Comparison of ENCODE assay signal across 15 cellular contexts in genomic region chr2:173034143-173034542, GRCh38. TPM values are rescaled to one million over a fixed set of nuclear protein-coding genes. Genes with fewer than 3 reads are reported as not detected.
DNase-seq lines count a peak whose midpoint lies in the region; ATAC-seq and TF ChIP-seq lines count a peak whose summit lies in the region.
"Had no signal": no experiment of that assay in that cellular context is flagged by ENCODE, and none has a peak within 500 bp of the region (broad histone marks: within the 10 kb centered on the region; RNA-seq: fewer than 3 reads in every experiment).

No MANE protein-coding gene starts in this region.

- H3K9me3 ChIP-seq in right atrium auricular region = no peaks in the 10 kb centered on the region
- no peaks in the 10 kb centered on the region for H3K9me3 ChIP-seq in psoas muscle
- no peaks in the 10 kb centered on the region for H3K9me3 ChIP-seq in upper lobe of left lung
- H3K9me3 ChIP-seq: BLaER1 treated with 17β-estradiol and CSF1 and Interleukin-3, amounts not matched to agents 10 nM and 100 nM had no signal

- peaks cover 0 to 29% of the 10 kb centered on the region in 2 donors for H3K4me1 ChIP-seq in right atrium auricular region
- peaks cover 60% of the 10 kb centered on the region for H3K4me1 ChIP-seq in psoas muscle
- peaks cover 0 to 10% (median 4%) of the 10 kb centered on the region in 4 donors for H3K4me1 ChIP-seq in upper lobe of left lung

- H3K4me3 ChIP-seq in right atrium auricular region = no peak overlapping the region
- H3K4me3 ChIP-seq in psoas muscle = no peak overlapping the region
- H3K4me3 ChIP-seq in upper lobe of left lung = no peak overlapping the region
- H3K4me3 ChIP-seq: BLaER1 treated with 17β-estradiol and CSF1 and Interleukin-3, amounts not matched to agents 10 nM and 100 nM had no signal

- H3K36me3 ChIP-seq in right atrium auricular region (no peaks in the 10 kb centered on the region), psoas muscle (ENCODE audit: insufficient read depth in 1 of 2, low read depth in 1 of 2) (no peaks in the 10 kb centered on the region), upper lobe of left lung (peaks cover 0 to 14% (median 0%) of the 10 kb centered on the region in 4 donors)
- H3K36me3 ChIP-seq: BLaER1 treated with 17β-estradiol and CSF1 and Interleukin-3, amounts not matched to agents 10 nM and 100 nM had no signal

- H3K4me1 Mint-ChIP-seq in activated T-cell treated with anti-CD3 and anti-CD28 coated beads, Interleukin-2, amount 50 U/mL, for 72 hours (ENCODE audit: low read depth) = no peaks in the 10 kb centered on the region
- no peaks in the 10 kb centered on the region for H3K4me1 Mint-ChIP-seq in activated T-cell treated with anti-CD3 and anti-CD28 coated beads, Interleukin-2, amount 50 U/mL, for 4 hours (ENCODE audit: low read depth)
- H3K4me1 Mint-ChIP-seq: CD4-positive, CD25-positive, alpha-beta regulatory T cell had no signal

- peaks cover 17% of the 10 kb centered on the region for H3K27me3 Mint-ChIP-seq in activated T-cell treated with anti-CD3 and anti-CD28 coated beads, Interleukin-2, amount 50 U/mL, for 72 hours (ENCODE audit: low read depth)
- H3K27me3 Mint-ChIP-seq in activated T-cell treated with anti-CD3 and anti-CD28 coated beads, Interleukin-2, amount 50 U/mL, for 4 hours (ENCODE audit: low read depth) = no peaks in the 10 kb centered on the region

- intact Hi-C loops in left ventricle myocardium superior (cut with micrococcal nuclease) (loop anchor here (5.0 kb wide), 1 partner anchor 38 kb away; no protein-coding TSS in a partner anchor), psoas muscle (cut with DNase I) (loop anchor here (5.0 kb wide), 1 partner anchor 43 kb away; the partner anchor contains the start of gene MAP3K20 (in 2 of the 2))

- H3K4me3 Mint-ChIP-seq in activated T-cell treated with anti-CD3 and anti-CD28 coated beads, Interleukin-2, amount 50 U/mL, for 72 hours = no peak overlapping the region
- no peak overlapping the region for H3K4me3 Mint-ChIP-seq in activated T-cell treated with anti-CD3 and anti-CD28 coated beads, Interleukin-2, amount 50 U/mL, for 4 hours
- H3K4me3 Mint-ChIP-seq: CD4-positive, CD25-positive, alpha-beta regulatory T cell; HFFc6 had no signal

- no peak for DNase-seq in activated T-cell treated with anti-CD3 and anti-CD28 coated beads, Interleukin-2, amount 50 U/mL, for 72 hours
- DNase-seq in activated T-cell treated with anti-CD3 and anti-CD28 coated beads, Interleukin-2, amount 50 U/mL, for 4 hours = no peak
- DNase-seq in left ventricle myocardium superior (peak; percentile 41), right atrium auricular region (ENCODE audit: low spot score) (no peak), psoas muscle (no peak), upper lobe of left lung (no peak)
- DNase-seq: 8988T; ACHN; CD4-positive, CD25-positive, alpha-beta regulatory T cell; DMS53; HCEC 1CT; HFFc6 had no signal

- TF ChIP-seq CTCF in right atrium auricular region (IDR thresholded peaks at IDR 0.05) (no peak), psoas muscle (IDR thresholded peaks at IDR 0.05) (no peak), upper lobe of left lung (IDR thresholded peaks at IDR 0.05) (no peak)

- H3K27ac ChIP-seq in right atrium auricular region = peak overlapping the region in 1 of 2 donors; percentile 37
- H3K27ac ChIP-seq in psoas muscle = peak overlapping the region; percentile 92
- H3K27ac ChIP-seq in upper lobe of left lung = no peak overlapping the region
- H3K27ac ChIP-seq: BLaER1 treated with 17β-estradiol and CSF1 and Interleukin-3, amounts not matched to agents 10 nM and 100 nM had no signal

- no peaks in the 10 kb centered on the region for H3K36me3 Mint-ChIP-seq in activated T-cell treated with anti-CD3 and anti-CD28 coated beads, Interleukin-2, amount 50 U/mL, for 72 hours (ENCODE audit: insufficient read depth in 2 of 2)
- H3K36me3 Mint-ChIP-seq in activated T-cell treated with anti-CD3 and anti-CD28 coated beads, Interleukin-2, amount 50 U/mL, for 4 hours (ENCODE audit: insufficient read depth) = no peaks in the 10 kb centered on the region
- H3K36me3 Mint-ChIP-seq: CD4-positive, CD25-positive, alpha-beta regulatory T cell had no signal

- no peaks in the 10 kb centered on the region for H3K9me3 Mint-ChIP-seq in activated T-cell treated with anti-CD3 and anti-CD28 coated beads, Interleukin-2, amount 50 U/mL, for 72 hours
- no peaks in the 10 kb centered on the region for H3K9me3 Mint-ChIP-seq in activated T-cell treated with anti-CD3 and anti-CD28 coated beads, Interleukin-2, amount 50 U/mL, for 4 hours
- H3K9me3 Mint-ChIP-seq: HFFc6 had no signal

- 26 to 41% (median 32%) methylated on average over 7 of the region's 7 CpGs for WGBS in psoas muscle, 3 donors
- 80 to 82% methylated on average over 7 of the region's 7 CpGs for WGBS in upper lobe of left lung, 2 donors

- H3K27me3 ChIP-seq in right atrium auricular region = no peaks in the 10 kb centered on the region
- no peaks in the 10 kb centered on the region for H3K27me3 ChIP-seq in psoas muscle (ENCODE audit: insufficient read depth in 3 of 3, low read length in 2 of 3)
- H3K27me3 ChIP-seq in upper lobe of left lung = no peaks in the 10 kb centered on the region
- H3K27me3 ChIP-seq: BLaER1 treated with 17β-estradiol and CSF1 and Interleukin-3, amounts not matched to agents 10 nM and 100 nM had no signal

- peak overlapping the region; percentile 6 for H3K27ac Mint-ChIP-seq in activated T-cell treated with anti-CD3 and anti-CD28 coated beads, Interleukin-2, amount 50 U/mL, for 72 hours
- H3K27ac Mint-ChIP-seq: HFFc6 had no signal

- no peak for ATAC-seq in activated T-cell treated with anti-CD3 and anti-CD28 coated beads, Interleukin-2, amount 50 U/mL, for 72 hours (replicated peaks in 1 of 2)
- ATAC-seq in activated T-cell treated with anti-CD3 and anti-CD28 coated beads, Interleukin-2, amount 50 U/mL, for 4 hours = no peak
- ATAC-seq in left ventricle myocardium superior (peak; percentile 14), psoas muscle (no peak), upper lobe of left lung (ENCODE audit: low FRiP score in 2 of 2) (no peak), GM18861 (IDR thresholded peaks at IDR 0.05; ENCODE audit: unreplicated experiment) (no peak)
- ATAC-seq: HepG2 had no signal

- TF ChIP-seq EP300 in upper lobe of left lung (IDR thresholded peaks at IDR 0.05) = no peak

- no peak for TF ChIP-seq POLR2A in upper lobe of left lung (IDR thresholded peaks at IDR 0.05)

RNA-seq across cellular contexts. Expression of gene MAP3K20, which starts 41.5 kb away (rescaled TPM):
- 10 to 100 TPM; 10.1 to 11.9 TPM for total RNA-seq in activated T-cell treated with anti-CD3 and anti-CD28 coated beads, Interleukin-2, amount 50 U/mL, for 72 hours
- total RNA-seq in activated T-cell treated with anti-CD3 and anti-CD28 coated beads, Interleukin-2, amount 50 U/mL, for 4 hours = 1 to 10 TPM; 5.9 to 8.6 (median 6.8) TPM
- total RNA-seq in left ventricle myocardium superior (429 TPM), right atrium auricular region (100 to 1,000 TPM; 141 to 223 TPM), psoas muscle (100 to 1,000 TPM; 366 to 533 (median 468) TPM), upper lobe of left lung (10 to 100 TPM; 16.3 to 41.7 (median 34.7) TPM)
- polyA plus RNA-seq in psoas muscle = 100 to 1,000 TPM in 2 of 3 donors, 10 to 100 TPM in 1; 41.8 to 224 (median 112) TPM
